In the genomic region with DNA sequence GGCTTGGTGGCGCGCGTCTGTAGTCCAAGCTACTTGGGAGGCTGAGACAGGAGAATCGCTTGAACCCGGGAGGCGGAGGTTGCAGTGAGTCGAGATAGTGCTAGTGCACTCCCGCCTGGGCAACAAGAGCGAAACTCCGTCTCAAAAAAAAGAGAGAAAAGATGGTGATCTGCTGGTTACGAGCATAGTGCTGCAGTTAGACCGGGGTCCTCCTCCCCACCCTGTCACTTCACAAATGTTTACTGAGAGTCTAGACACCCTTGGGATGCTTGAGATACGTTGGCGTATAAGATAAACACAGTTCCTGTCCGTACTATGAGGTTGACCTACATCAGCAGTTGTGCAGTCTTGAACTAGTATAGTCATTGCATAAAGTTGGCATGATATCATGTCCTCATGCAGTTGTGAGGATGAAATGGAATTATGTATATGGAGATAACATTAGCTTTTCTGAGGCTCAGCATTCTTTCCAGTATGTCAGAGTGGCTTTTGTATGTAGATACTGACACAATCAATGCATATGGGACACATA, we compare ENCODE assay signal across 8 cellular contexts. TPM values are rescaled to one million over a fixed set of nuclear protein-coding genes. Genes with fewer than 3 reads are reported as not detected.
A peak's percentile ranks its signal among the peaks of the same experiment; 100 is the strongest.
DNase-seq lines count a peak whose midpoint lies in the region; ATAC-seq, FAIRE-seq and TF ChIP-seq lines count a peak whose summit lies in the region.

No MANE protein-coding gene starts in this region.

- H3K9me3 ChIP-seq in adrenal gland (replicated peaks in 1 of 3) (no peaks in the 10 kb centered on the region), kidney (ENCODE audit: control insufficient read depth in 1 of 2, low read length in 2 of 2) (no peaks in the 10 kb centered on the region), thoracic aorta (no peaks in the 10 kb centered on the region)

- no peak for TF ChIP-seq CTCF in adrenal gland (IDR thresholded peaks at IDR 0.05)
- no peak for TF ChIP-seq CTCF in kidney (IDR thresholded peaks at IDR 0.05; ENCODE audit: borderline replicate concordance, extremely low read depth, insufficient read depth)
- no peak for TF ChIP-seq CTCF in thoracic aorta (IDR thresholded peaks at IDR 0.05)

- H3K9me3 Mint-ChIP-seq in activated CD4-positive, alpha-beta T cell treated with anti-CD3 and anti-CD28 coated beads, Interleukin-2, amount 10 ng/mL, durations not matched to agents 24 days and 14 days, result no peaks in the 10 kb centered on the region

- H3K36me3 Mint-ChIP-seq in activated CD4-positive, alpha-beta T cell treated with anti-CD3 and anti-CD28 coated beads, Interleukin-2, amount 10 ng/mL, durations not matched to agents 24 days and 14 days (ENCODE audit: low read depth), result peaks cover 22% of the 10 kb centered on the region

- intact Hi-C loops in activated CD4-positive, alpha-beta T cell treated with anti-CD3 and anti-CD28 coated beads, Interleukin-2, amount 10 ng/mL, durations not matched to agents 24 days and 14 days (cut with micrococcal nuclease), result loop anchor here (1.0 to 10.0 kb wide), 4 partner anchors 127 to 698 kb away; a partner anchor contains a TSS
- intact Hi-C loops in adrenal gland (cut with DNase I), result no loop called here
- intact Hi-C loops in kidney (cut with DNase I), result no loop called here

- H3K36me3 ChIP-seq in adrenal gland (replicated peaks in 1 of 2) (peaks cover 0 to 12% of the 10 kb centered on the region in 2 donors), kidney (ENCODE audit: control insufficient read depth in 1 of 2, insufficient read depth in 2 of 2, low read length in 2 of 2) (peaks cover 5 to 6% of the 10 kb centered on the region in 2 donors), thoracic aorta (peaks cover 5% of the 10 kb centered on the region)

- H3K27ac ChIP-seq in adrenal gland (peak overlapping the region in 3 of 5 donors; percentile 85 to 94 (median 85)), kidney (ENCODE audit: low read depth in 2 of 2, low read length in 2 of 2) (peak overlapping the region in 1 of 2 donors; percentile 74), thoracic aorta (peak overlapping the region; percentile 74 to 82)

- H3K4me3 Mint-ChIP-seq in activated CD4-positive, alpha-beta T cell treated with anti-CD3 and anti-CD28 coated beads, Interleukin-2, amount 10 ng/mL, durations not matched to agents 24 days and 14 days, result peak overlapping the region; percentile 99

- peak overlapping the region; percentile 97 to 99 for H3K9ac ChIP-seq in kidney (ENCODE audit: low read length in 2 of 2)

- H3K27me3 Mint-ChIP-seq in activated CD4-positive, alpha-beta T cell treated with anti-CD3 and anti-CD28 coated beads, Interleukin-2, amount 10 ng/mL, durations not matched to agents 24 days and 14 days, result no peaks in the 10 kb centered on the region

- H3K27me3 ChIP-seq in adrenal gland, result no peaks in the 10 kb centered on the region
- H3K27me3 ChIP-seq in thoracic aorta (replicated peaks; ENCODE audit: insufficient read depth), result no peaks in the 10 kb centered on the region

- ATAC-seq in thoracic aorta (ENCODE audit: insufficient number of reproducible peaks, low FRiP score, low read depth) (no peak), GM18505 (IDR thresholded peaks at IDR 0.05; ENCODE audit: unreplicated experiment) (no peak)

- H3K4me1 ChIP-seq in adrenal gland (replicated peaks in 1 of 2), result peaks cover 16 to 32% of the 10 kb centered on the region in 2 donors
- peaks cover 13 to 18% of the 10 kb centered on the region in 2 donors for H3K4me1 ChIP-seq in kidney (ENCODE audit: control insufficient read depth in 1 of 2, insufficient read depth in 1 of 2, low read depth in 1 of 2, low read length in 2 of 2)
- peaks cover 15 to 26% of the 10 kb centered on the region in 2 donors for H3K4me1 ChIP-seq in thoracic aorta (ENCODE audit: control insufficient read depth in 1 of 2, low read depth in 2 of 2)

- DNase-seq in activated CD4-positive, alpha-beta T cell treated with anti-CD3 and anti-CD28 coated beads, Interleukin-2, amount 10 ng/mL, durations not matched to agents 24 days and 14 days, result no peak
- no peak for DNase-seq in activated CD4-positive, alpha-beta T cell treated with anti-CD3 and anti-CD28 coated beads for 1 hour
- DNase-seq in adrenal gland, result no peak
- DNase-seq in kidney, result no peak
- no peak for DNase-seq in thoracic aorta (ENCODE audit: low spot score)
- DNase-seq in NCI-H2107 treated with DMSO at 0.1 percent for 48 hours (lab: John Stamatoyannopoulos, UW; ENCODE audit: unreplicated experiment), result no peak
- DNase-seq in AG20443 (ENCODE audit: low spot score), result no peak

- no peak for FAIRE-seq in kidney (lab: Jason Lieb, UNC)

- 17 to 19% (median 18%) methylated on average over 15 of the region's 15 CpGs for WGBS in adrenal gland, 4 donors

- peak overlapping the region; percentile 95 for H3K27ac Mint-ChIP-seq in activated CD4-positive, alpha-beta T cell treated with anti-CD3 and anti-CD28 coated beads, Interleukin-2, amount 10 ng/mL, durations not matched to agents 24 days and 14 days

- peaks cover 28% of the 10 kb centered on the region for H3K4me1 Mint-ChIP-seq in activated CD4-positive, alpha-beta T cell treated with anti-CD3 and anti-CD28 coated beads, Interleukin-2, amount 10 ng/mL, durations not matched to agents 24 days and 14 days

- no peak for TF ChIP-seq POLR2A in adrenal gland (IDR thresholded peaks at IDR 0.05)
- TF ChIP-seq POLR2A in GM18505 (IDR thresholded peaks at IDR 0.05; ENCODE audit: borderline replicate concordance, extremely low read depth, insufficient read depth, insufficient read length), result no peak

- H3K4me3 ChIP-seq in adrenal gland (peak overlapping the region; percentile 58 to 98 (median 84)), kidney (ENCODE audit: low read length in 2 of 2) (peak overlapping the region; percentile 100), thoracic aorta (peak overlapping the region; percentile 86)

RNA-seq across cellular contexts. Expression of a gene that starts 0.8 kb away (rescaled TPM):
- 28.2 and 28.6 TPM in 2 replicates for total RNA-seq in activated CD4-positive, alpha-beta T cell treated with anti-CD3 and anti-CD28 coated beads, Interleukin-2, amount 10 ng/mL, durations not matched to agents 24 days and 14 days
- 10 to 100 TPM; 22.0 to 65.5 (median 43.6) TPM for total RNA-seq in adrenal gland
- polyA plus RNA-seq in adrenal gland, result 10 to 100 TPM; 14.7 to 57.0 (median 31.0) TPM
- 33.7 TPM for total RNA-seq in kidney
- polyA plus RNA-seq in kidney (ENCODE audit: insufficient read depth, low read depth, low replicate concordance), result 47.0 TPM
- 10 to 100 TPM; 15.8 to 17.6 TPM for total RNA-seq in thoracic aorta

RNA-seq across cellular contexts. Expression of a gene that starts 0.9 kb away (rescaled TPM):
- total RNA-seq in activated CD4-positive, alpha-beta T cell treated with anti-CD3 and anti-CD28 coated beads, Interleukin-2, amount 10 ng/mL, durations not matched to agents 24 days and 14 days, result 20.3 TPM in 2 replicates
- total RNA-seq in adrenal gland, result 10 to 100 TPM; 13.6 to 25.3 (median 20.4) TPM
- polyA plus RNA-seq in adrenal gland, result 10 to 100 TPM in 2 of 3 donors, 1 to 10 TPM in 1; 8.6 to 31.0 (median 10.7) TPM
- 17.2 TPM for total RNA-seq in kidney
- polyA plus RNA-seq in kidney (ENCODE audit: insufficient read depth, low read depth, low replicate concordance), result 9.6 TPM
- 10 to 100 TPM; 14.1 to 22.6 TPM for total RNA-seq in thoracic aorta
